27 cellular contexts compared by ENCODE assay signal in genomic region chr16:29684671-29685070, GRCh38. TPM values are rescaled to one million over a fixed set of nuclear protein-coding genes. Genes with fewer than 3 reads are reported as not detected.
"Had no signal": no experiment of that assay in that cellular context is flagged by ENCODE, and none has a peak within 500 bp of the region (broad histone marks: within the 10 kb centered on the region; RNA-seq: fewer than 3 reads in every experiment).

No MANE protein-coding gene starts in this region.

- ATAC-seq: effector memory CD8-positive, alpha-beta T cell; esophagus mucosa; left cardiac atrium; natural killer cell; right cardiac atrium had no signal

- H3K36me3 Mint-ChIP-seq: natural killer cell had no signal

- H3K36me3 ChIP-seq: brain microvascular endothelial cell, spleen, tibial nerve had no signal

- H3K4me3 ChIP-seq: coronary artery, spleen, tibial nerve had no signal

- H3K27me3 ChIP-seq: brain microvascular endothelial cell, spleen, tibial nerve had no signal

- DNase-seq: activated CD4-positive, alpha-beta memory T cell treated with anti-CD3 and anti-CD28 coated beads, Interleukin-2, amount 10 ng/mL, durations not matched to agents 7 days and 5 days; activated CD4-positive, alpha-beta T cell treated with anti-CD3 and anti-CD28 coated beads for 1 hour; activated CD4-positive, alpha-beta T cell treated with anti-CD3 and anti-CD28 coated beads, Interleukin-2, amount 10 ng/mL, durations not matched to agents 7 days and 5 days; activated CD8-positive, alpha-beta memory T cell treated with anti-CD3 and anti-CD28 coated beads, Interleukin-2, amount 50 U/mL, for 48 hours; activated gamma-delta T cell; activated naive CD4-positive, alpha-beta T cell treated with anti-CD3 and anti-CD28 coated beads, Interleukin-2, amount 50 U/mL, for 16 hours; activated T-cell treated with anti-CD3 and anti-CD28 coated beads, Interleukin-2, amount 50 U/mL, for 24 hours; amniotic stem cell; brain microvascular endothelial cell; effector memory CD8-positive, alpha-beta T cell; foreskin fibroblast; head of caudate nucleus; hippocampal formation; left cardiac atrium; natural killer cell; posterior cingulate gyrus; spleen; stimulated activated naive CD4-positive, alpha-beta T cell treated with Interleukin-2 at 50 U/mL for 16 hours; T-helper 9 cell had no signal

- H3K27ac Mint-ChIP-seq: activated CD4-positive, alpha-beta memory T cell treated with anti-CD3 and anti-CD28 coated beads, Interleukin-2, amount 10 ng/mL, durations not matched to agents 7 days and 5 days; activated CD4-positive, alpha-beta T cell treated with anti-CD3 and anti-CD28 coated beads, Interleukin-2, amount 10 ng/mL, durations not matched to agents 7 days and 5 days; activated T-cell treated with anti-CD3 and anti-CD28 coated beads, Interleukin-2, amount 50 U/mL, for 24 hours; natural killer cell; T-helper 1 cell treated with Interleukin-12 subunit alpha and Interleukin-12 subunit beta and Interleukin-4 antibody, amounts not matched to agents 30 μg/mL and 1 μg/mL, for 36 hours had no signal

- H3K9me3 ChIP-seq: spleen, tibial nerve had no signal

- H3K27ac ChIP-seq: brain microvascular endothelial cell, coronary artery, spleen had no signal

- H3K4me3 Mint-ChIP-seq: activated CD4-positive, alpha-beta memory T cell treated with anti-CD3 and anti-CD28 coated beads, Interleukin-2, amount 10 ng/mL, durations not matched to agents 7 days and 5 days; activated CD4-positive, alpha-beta T cell treated with anti-CD3 and anti-CD28 coated beads, Interleukin-2, amount 10 ng/mL, durations not matched to agents 7 days and 5 days; activated T-cell treated with anti-CD3 and anti-CD28 coated beads, Interleukin-2, amount 50 U/mL, for 24 hours; effector memory CD8-positive, alpha-beta T cell; natural killer cell; T-helper 1 cell treated with Interleukin-12 subunit alpha and Interleukin-12 subunit beta and Interleukin-4 antibody, amounts not matched to agents 30 μg/mL and 1 μg/mL, for 36 hours had no signal

- H3K9me3 Mint-ChIP-seq: activated CD4-positive, alpha-beta memory T cell treated with anti-CD3 and anti-CD28 coated beads, Interleukin-2, amount 10 ng/mL, durations not matched to agents 7 days and 5 days; activated CD4-positive, alpha-beta T cell treated with anti-CD3 and anti-CD28 coated beads, Interleukin-2, amount 10 ng/mL, durations not matched to agents 7 days and 5 days; activated T-cell treated with anti-CD3 and anti-CD28 coated beads, Interleukin-2, amount 50 U/mL, for 24 hours; effector memory CD8-positive, alpha-beta T cell; natural killer cell; T-helper 1 cell treated with Interleukin-12 subunit alpha and Interleukin-12 subunit beta and Interleukin-4 antibody, amounts not matched to agents 30 μg/mL and 1 μg/mL, for 36 hours had no signal

- H3K27me3 Mint-ChIP-seq: activated CD4-positive, alpha-beta memory T cell treated with anti-CD3 and anti-CD28 coated beads, Interleukin-2, amount 10 ng/mL, durations not matched to agents 7 days and 5 days; activated CD4-positive, alpha-beta T cell treated with anti-CD3 and anti-CD28 coated beads, Interleukin-2, amount 10 ng/mL, durations not matched to agents 7 days and 5 days; activated T-cell treated with anti-CD3 and anti-CD28 coated beads, Interleukin-2, amount 50 U/mL, for 24 hours; effector memory CD8-positive, alpha-beta T cell had no signal

- FAIRE-seq: astrocyte, endothelial cell of umbilical vein, keratinocyte had no signal

RNA-seq across cellular contexts. Expression of gene SPN, which starts 21.6 kb away (rescaled TPM):
- total RNA-seq: endothelial cell of umbilical vein had no signal
- polyA plus RNA-seq: endothelial cell of umbilical vein had no signal
